15 cellular contexts compared by ENCODE assay signal in genomic region chr20:44739952-44740351, GRCh38. TPM values are rescaled to one million over a fixed set of nuclear protein-coding genes. Genes with fewer than 3 reads are reported as not detected.
DNase-seq lines count a peak whose midpoint lies in the region; ATAC-seq and TF ChIP-seq lines count a peak whose summit lies in the region.
"Had no signal": no experiment of that assay in that cellular context is flagged by ENCODE, and none has a peak within 500 bp of the region (broad histone marks: within the 10 kb centered on the region; RNA-seq: fewer than 3 reads in every experiment).

No MANE protein-coding gene starts in this region.

- H3K27ac ChIP-seq in coronary artery = peak overlapping the region; percentile 19 to 26
- H3K27ac ChIP-seq: BLaER1 treated with 17β-estradiol and CSF1 and Interleukin-3, amounts not matched to agents 10 nM and 100 nM had no signal

- peaks cover 11 to 14% of the 10 kb centered on the region in 2 donors for H3K4me1 Mint-ChIP-seq in natural killer cell treated with Interleukin-12 subunit alpha and Interleukin-12 subunit beta and Interleukin-15 and Interleukin-18, amount 100 ng/mL, for 72 hours (ENCODE audit: low read depth in 2 of 2)
- H3K4me1 Mint-ChIP-seq in natural killer cell = peaks cover 12 to 17% of the 10 kb centered on the region in 2 donors

- no peaks in the 10 kb centered on the region for H3K36me3 Mint-ChIP-seq in natural killer cell treated with Interleukin-12 subunit alpha and Interleukin-12 subunit beta and Interleukin-15 and Interleukin-18, amount 100 ng/mL, for 72 hours
- no peaks in the 10 kb centered on the region for H3K36me3 Mint-ChIP-seq in natural killer cell

- peaks cover 17 to 19% of the 10 kb centered on the region in 2 donors for H3K27me3 Mint-ChIP-seq in natural killer cell treated with Interleukin-12 subunit alpha and Interleukin-12 subunit beta and Interleukin-15 and Interleukin-18, amount 100 ng/mL, for 72 hours
- H3K27me3 Mint-ChIP-seq in natural killer cell (ENCODE audit: low read depth in 2 of 2) = peaks cover 24 to 27% of the 10 kb centered on the region in 2 donors

- TF ChIP-seq CTCF in natural killer cell (IDR thresholded peaks at IDR 0.05) (no peak), coronary artery (IDR thresholded peaks at IDR 0.05) (no peak)

- no peak overlapping the region for H3K27ac Mint-ChIP-seq in natural killer cell treated with Interleukin-12 subunit alpha and Interleukin-12 subunit beta and Interleukin-15 and Interleukin-18, amount 100 ng/mL, for 72 hours
- H3K27ac Mint-ChIP-seq in natural killer cell = no peak overlapping the region
- H3K27ac Mint-ChIP-seq: CD8-positive, alpha-beta memory T cell had no signal

- H3K27me3 ChIP-seq in H7 (ENCODE audit: control insufficient read depth, insufficient read depth, low read length) = peaks cover 11% of the 10 kb centered on the region

- no peak for ATAC-seq in natural killer cell treated with Interleukin-12 subunit alpha and Interleukin-12 subunit beta and Interleukin-15 and Interleukin-18, amount 100 ng/mL, for 72 hours
- ATAC-seq in natural killer cell = no peak
- ATAC-seq in GM21717 (IDR thresholded peaks at IDR 0.05; ENCODE audit: unreplicated experiment) = no peak

- H3K4me3 ChIP-seq in coronary artery (no peak overlapping the region), H7 (ENCODE audit: insufficient read depth, low read depth, low read length) (no peak overlapping the region)
- H3K4me3 ChIP-seq: BLaER1 treated with 17β-estradiol and CSF1 and Interleukin-3, amounts not matched to agents 10 nM and 100 nM had no signal

- peak; percentile 23 for DNase-seq in natural killer cell treated with Interleukin-12 subunit alpha and Interleukin-12 subunit beta and Interleukin-15 and Interleukin-18, amount 100 ng/mL, for 72 hours (ENCODE audit: low spot score)
- DNase-seq in natural killer cell (no peak), NCI-H524 (lab: John Stamatoyannopoulos, UW) (peak; percentile 94 to 95), coronary artery (ENCODE audit: low spot score) (no peak), cerebellum (ENCODE audit: low spot score) (no peak), Ammon's horn (ENCODE audit: low spot score) (no peak), H7 (no peak)
- DNase-seq: CD8-positive, alpha-beta memory T cell; GOT3; KG1; RPMI8226; SIG-M5 had no signal

- no peaks in the 10 kb centered on the region for H3K36me3 ChIP-seq in H7 (replicated peaks; ENCODE audit: control insufficient read depth, insufficient read depth, low read length)
- H3K36me3 ChIP-seq: BLaER1 treated with 17β-estradiol and CSF1 and Interleukin-3, amounts not matched to agents 10 nM and 100 nM had no signal

- no peak overlapping the region for H3K4me3 Mint-ChIP-seq in natural killer cell treated with Interleukin-12 subunit alpha and Interleukin-12 subunit beta and Interleukin-15 and Interleukin-18, amount 100 ng/mL, for 72 hours
- no peak overlapping the region for H3K4me3 Mint-ChIP-seq in natural killer cell
- H3K4me3 Mint-ChIP-seq: CD8-positive, alpha-beta memory T cell had no signal

- intact Hi-C loops in natural killer cell (cut with micrococcal nuclease) = loop anchor here (5.0 kb wide), 1 partner anchor 523 kb away; no protein-coding TSS in a partner anchor

- peaks cover 4% of the 10 kb centered on the region for H3K9me3 Mint-ChIP-seq in natural killer cell treated with Interleukin-12 subunit alpha and Interleukin-12 subunit beta and Interleukin-15 and Interleukin-18, amount 100 ng/mL, for 72 hours
- no peaks in the 10 kb centered on the region for H3K9me3 Mint-ChIP-seq in natural killer cell
- H3K9me3 Mint-ChIP-seq: CD8-positive, alpha-beta memory T cell had no signal

RNA-seq across cellular contexts. Expression of gene KCNK15, which starts 5.7 kb away (rescaled TPM):
- total RNA-seq in natural killer cell treated with Interleukin-12 subunit alpha and Interleukin-12 subunit beta and Interleukin-15 and Interleukin-18, amount 100 ng/mL, for 72 hours = under 1 TPM; 0.28 to 0.50 TPM
- total RNA-seq in natural killer cell (not detected), cerebellum (0.27 TPM)
- 0.14 TPM in 1 of 2 replicates, not detected in the other for total RNA-seq in H7 (2014; rRNA removed; shearing (Covaris generic))
- total RNA-seq: Daoy had no signal

RNA-seq across cellular contexts. Expression of gene CCN5, which starts 24.8 kb away (rescaled TPM):
- total RNA-seq in natural killer cell treated with Interleukin-12 subunit alpha and Interleukin-12 subunit beta and Interleukin-15 and Interleukin-18, amount 100 ng/mL, for 72 hours = not detected
- total RNA-seq in natural killer cell = not detected
- total RNA-seq in cerebellum = not detected
- total RNA-seq in H7 (2014; rRNA removed; shearing (Covaris generic)) = not detected in 2 replicates
- total RNA-seq: CD8-positive, alpha-beta memory T cell; Daoy had no signal

Comparison
In these comparisons a context has a peak if more than half of its experiments do, and no peak if none do; other contexts are left out.
1. DNase-seq: peak in natural killer cell treated with Interleukin-12 subunit alpha and Interleukin-12 subunit beta and Interleukin-15 and Interleukin-18, amount 100 ng/mL, for 72 hours (single experiment) and NCI-H524 (2 of 2); none in natural killer cell (single experiment), coronary artery (single experiment), cerebellum (single experiment), Ammon's horn (single experiment) and H7 (single experiment).